Comparison of ENCODE assay signal across 8 cellular contexts in genomic region chr19:55656552-55656951, GRCh38. TPM values are rescaled to one million over a fixed set of nuclear protein-coding genes. Genes with fewer than 3 reads are reported as not detected.
DNase-seq lines count a peak whose midpoint lies in the region; ATAC-seq and TF ChIP-seq lines count a peak whose summit lies in the region.

No MANE protein-coding gene starts in this region.

- peak overlapping the region; percentile 95 for H3K4me2 ChIP-seq in Karpas-422 (ENCODE audit: low read depth, low read length, poor library complexity, severe bottlenecking)

- ATAC-seq in natural killer cell treated with Interleukin-12 subunit alpha and Interleukin-12 subunit beta and Interleukin-15 and Interleukin-18, amount 100 ng/mL, for 72 hours = no peak
- no peak for ATAC-seq in HG03432 (IDR thresholded peaks at IDR 0.05; ENCODE audit: unreplicated experiment)

- peak overlapping the region; percentile 95 for H3K27ac ChIP-seq in Karpas-422 (ENCODE audit: low read length)
- no peak overlapping the region for H3K27ac ChIP-seq in colonic mucosa

- intact Hi-C loops in colonic mucosa (cut with DNase I) = no loop called here

- H3K36me3 ChIP-seq in BJ (ENCODE audit: control insufficient read depth, insufficient read depth, low read length) (peaks cover 17% of the 10 kb centered on the region), Karpas-422 (ENCODE audit: insufficient read depth, low read length) (peaks cover 46% of the 10 kb centered on the region), colonic mucosa (peaks cover 10% of the 10 kb centered on the region)

- H3K4me3 ChIP-seq in BJ (ENCODE audit: low read depth, low read length) (peak overlapping the region; percentile 97), Karpas-422 (ENCODE audit: low read length) (peak overlapping the region; percentile 78), colonic mucosa (peak overlapping the region; percentile 82)

- peaks cover 34 to 38% of the 10 kb centered on the region in 2 donors for H3K4me1 Mint-ChIP-seq in natural killer cell treated with Interleukin-12 subunit alpha and Interleukin-12 subunit beta and Interleukin-15 and Interleukin-18, amount 100 ng/mL, for 72 hours (ENCODE audit: low read depth in 2 of 2)

- H3K9ac ChIP-seq in Karpas-422 (ENCODE audit: low read length) (peak overlapping the region; percentile 86), colonic mucosa (ENCODE audit: low read depth in 2 of 2, low read length in 2 of 2) (peak overlapping the region; percentile 16 to 80)

- H2AFZ ChIP-seq in Karpas-422 (ENCODE audit: low read length) = no peak overlapping the region

- TF ChIP-seq CTCF in BJ (IDR thresholded peaks at IDR 0.05; ENCODE audit: insufficient read depth, low read depth, low read length) (no peak), colonic mucosa (IDR thresholded peaks at IDR 0.05) (no peak)

- peaks cover 18% of the 10 kb centered on the region for H3K36me3 Mint-ChIP-seq in natural killer cell treated with Interleukin-12 subunit alpha and Interleukin-12 subunit beta and Interleukin-15 and Interleukin-18, amount 100 ng/mL, for 72 hours

- DNase-seq in BJ (ENCODE audit: low read depth) (no peak), Karpas-422 (peak; percentile 68), colonic mucosa (no peak), LoVo (ENCODE audit: low spot score) (no peak), HT-29 (ENCODE audit: low spot score) (no peak), AML-193 (lab: John Stamatoyannopoulos, UW) (no peak)
- no peak for DNase-seq in natural killer cell treated with Interleukin-12 subunit alpha and Interleukin-12 subunit beta and Interleukin-15 and Interleukin-18, amount 100 ng/mL, for 72 hours (ENCODE audit: low spot score)

- peak overlapping the region; percentile 90 for H3K4me3 Mint-ChIP-seq in natural killer cell treated with Interleukin-12 subunit alpha and Interleukin-12 subunit beta and Interleukin-15 and Interleukin-18, amount 100 ng/mL, for 72 hours

- peaks cover 59% of the 10 kb centered on the region for H4K20me1 ChIP-seq in Karpas-422 (ENCODE audit: insufficient read depth, low read depth, low read length)

- H3K9me3 ChIP-seq in Karpas-422 (ENCODE audit: low read length) (no peaks in the 10 kb centered on the region), colonic mucosa (no peaks in the 10 kb centered on the region)

- H3K9me3 Mint-ChIP-seq in natural killer cell treated with Interleukin-12 subunit alpha and Interleukin-12 subunit beta and Interleukin-15 and Interleukin-18, amount 100 ng/mL, for 72 hours = no peaks in the 10 kb centered on the region

- H3K4me1 ChIP-seq in Karpas-422 (ENCODE audit: low read length) = peaks cover 27% of the 10 kb centered on the region
- peaks cover 21% of the 10 kb centered on the region for H3K4me1 ChIP-seq in colonic mucosa

- no peaks in the 10 kb centered on the region for H3K9me2 ChIP-seq in Karpas-422 (replicated peaks; ENCODE audit: insufficient read depth, low read length)

- CTCF ChIA-PET in BJ (lab: Yijun Ruan, JAX) = interaction anchor here (3.5 kb wide), 1 partner anchor 15 kb away, joined by 17 read pairs; no protein-coding TSS in a partner anchor

- peak overlapping the region; percentile 98 to 99 for H3K27ac Mint-ChIP-seq in natural killer cell treated with Interleukin-12 subunit alpha and Interleukin-12 subunit beta and Interleukin-15 and Interleukin-18, amount 100 ng/mL, for 72 hours

- no peaks in the 10 kb centered on the region for H3K27me3 ChIP-seq in BJ (ENCODE audit: control insufficient read depth, insufficient read depth, low read length)
- no peaks in the 10 kb centered on the region for H3K27me3 ChIP-seq in Karpas-422 (ENCODE audit: low read length)
- no peaks in the 10 kb centered on the region for H3K27me3 ChIP-seq in colonic mucosa

- no peaks in the 10 kb centered on the region for H3K27me3 Mint-ChIP-seq in natural killer cell treated with Interleukin-12 subunit alpha and Interleukin-12 subunit beta and Interleukin-15 and Interleukin-18, amount 100 ng/mL, for 72 hours

- POLR2A ChIA-PET in BJ (lab: Charles Lee) = no interaction called here

- H3K79me2 ChIP-seq in Karpas-422 (ENCODE audit: low read length) = peaks cover 67% of the 10 kb centered on the region

RNA-seq across cellular contexts. Expression of gene U2AF2, which starts 1.7 kb away (rescaled TPM):
- 152 and 170 TPM in 2 replicates for polyA plus RNA-seq in BJ (2011; rRNA removed)
- 65.9 and 93.2 TPM in 2 replicates for polyA minus RNA-seq in BJ (2011; rRNA and poly(A)+ RNA removed)
- total RNA-seq in Karpas-422 (2014; rRNA removed; shearing (Covaris generic); ENCODE audit: low replicate concordance) = 107 and 272 TPM in 2 replicates
- 100 to 1,000 TPM; 146 to 289 TPM for total RNA-seq in colonic mucosa
- total RNA-seq in natural killer cell treated with Interleukin-12 subunit alpha and Interleukin-12 subunit beta and Interleukin-15 and Interleukin-18, amount 100 ng/mL, for 72 hours = 100 to 1,000 TPM; 266 to 434 TPM
- 799 and 894 TPM in 2 replicates for total RNA-seq in HT-29 (2014; rRNA removed; shearing (Covaris generic))

RNA-seq across cellular contexts. Expression of gene CCDC106, which starts 8.5 kb away (rescaled TPM):
- 5.5 and 8.9 TPM in 2 replicates for polyA plus RNA-seq in BJ (2011; rRNA removed)
- polyA minus RNA-seq in BJ (2011; rRNA and poly(A)+ RNA removed) = 4.2 and 4.5 TPM in 2 replicates
- total RNA-seq in Karpas-422 (2014; rRNA removed; shearing (Covaris generic); ENCODE audit: low replicate concordance) = 26.2 and 54.8 TPM in 2 replicates
- total RNA-seq in colonic mucosa = 1 to 10 TPM; 2.6 to 4.8 TPM
- 1 to 10 TPM; 1.9 to 3.3 TPM for total RNA-seq in natural killer cell treated with Interleukin-12 subunit alpha and Interleukin-12 subunit beta and Interleukin-15 and Interleukin-18, amount 100 ng/mL, for 72 hours
- 9.7 and 11.4 TPM in 2 replicates for total RNA-seq in HT-29 (2014; rRNA removed; shearing (Covaris generic))

RNA-seq across cellular contexts. Expression of gene ZNF581, which starts 13.1 kb away (rescaled TPM):
- 22.1 and 31.3 TPM in 2 replicates for polyA plus RNA-seq in BJ (2011; rRNA removed)
- polyA minus RNA-seq in BJ (2011; rRNA and poly(A)+ RNA removed) = 17.4 and 25.2 TPM in 2 replicates
- 119 and 128 TPM in 2 replicates for total RNA-seq in Karpas-422 (2014; rRNA removed; shearing (Covaris generic); ENCODE audit: low replicate concordance)
- 10 to 100 TPM; 16.0 to 20.3 TPM for total RNA-seq in colonic mucosa
- total RNA-seq in natural killer cell treated with Interleukin-12 subunit alpha and Interleukin-12 subunit beta and Interleukin-15 and Interleukin-18, amount 100 ng/mL, for 72 hours = 10 to 100 TPM; 15.1 to 27.6 TPM
- total RNA-seq in HT-29 (2014; rRNA removed; shearing (Covaris generic)) = 40.9 and 43.2 TPM in 2 replicates

RNA-seq across cellular contexts. Expression of gene ZNF580, which starts 15.8 kb away (rescaled TPM):
- polyA plus RNA-seq in BJ (2011; rRNA removed) = 10.3 and 12.2 TPM in 2 replicates
- polyA minus RNA-seq in BJ (2011; rRNA and poly(A)+ RNA removed) = 8.8 and 9.7 TPM in 2 replicates
- total RNA-seq in Karpas-422 (2014; rRNA removed; shearing (Covaris generic); ENCODE audit: low replicate concordance) = 44.3 and 47.5 TPM in 2 replicates
- total RNA-seq in colonic mucosa = 10 to 100 TPM; 18.0 to 28.6 TPM
- total RNA-seq in natural killer cell treated with Interleukin-12 subunit alpha and Interleukin-12 subunit beta and Interleukin-15 and Interleukin-18, amount 100 ng/mL, for 72 hours = 10 to 100 TPM; 35.7 to 39.5 TPM
- total RNA-seq in HT-29 (2014; rRNA removed; shearing (Covaris generic)) = 16.1 and 18.8 TPM in 2 replicates

RNA-seq across cellular contexts. Expression of gene EPN1, which starts 18.5 kb away (rescaled TPM):
- polyA plus RNA-seq in BJ (2011; rRNA removed) = 31.4 and 60.8 TPM in 2 replicates
- polyA minus RNA-seq in BJ (2011; rRNA and poly(A)+ RNA removed) = 23.3 and 33.8 TPM in 2 replicates
- total RNA-seq in Karpas-422 (2014; rRNA removed; shearing (Covaris generic); ENCODE audit: low replicate concordance) = 21.2 and 52.5 TPM in 2 replicates
- total RNA-seq in colonic mucosa = 100 to 1,000 TPM; 257 to 259 TPM
- total RNA-seq in natural killer cell treated with Interleukin-12 subunit alpha and Interleukin-12 subunit beta and Interleukin-15 and Interleukin-18, amount 100 ng/mL, for 72 hours = 10 to 100 TPM; 40.7 to 63.9 TPM
- total RNA-seq in HT-29 (2014; rRNA removed; shearing (Covaris generic)) = 195 and 216 TPM in 2 replicates
